In genomic region chr7:117262546-117262945, GRCh38 we compare ENCODE assay signal across 29 cellular contexts.
"Had no signal": no experiment of that assay in that cellular context is flagged by ENCODE, and none has a peak within 500 bp of the region (broad histone marks: within the 10 kb centered on the region; RNA-seq: fewer than 3 reads in every experiment).

No MANE protein-coding gene starts in this region.

- H2AFZ ChIP-seq: neural progenitor cell, parathyroid adenoma had no signal

- H3K4me1 ChIP-seq: left lung, lower lobe of right lung, neural progenitor cell, parathyroid adenoma, psoas muscle, right lobe of liver, stomach, testis, thyroid gland, transverse colon, upper lobe of left lung, vagina had no signal

- H3K27ac ChIP-seq: left lung, lower lobe of right lung, neural progenitor cell, neutrophil, parathyroid adenoma, psoas muscle, right lobe of liver, stomach, testis, thyroid gland, transverse colon, upper lobe of left lung, vagina had no signal

- H3K27me3 ChIP-seq: left lung, neural progenitor cell, right lobe of liver, stomach, testis, thyroid gland, upper lobe of left lung, vagina had no signal

- H3K9ac ChIP-seq: neural progenitor cell, parathyroid adenoma had no signal

- H3K4me3 ChIP-seq: left lung, lower lobe of right lung, neural progenitor cell, psoas muscle, right lobe of liver, smooth muscle cell, stomach, testis, thyroid gland, transverse colon, upper lobe of left lung, vagina had no signal

- H3K4me1 Mint-ChIP-seq: mesothelial cell of epicardium; naive B cell; natural killer cell; nephron progenitor cell; neural progenitor cell; stimulated activated memory B cell treated with anti-CD40 and anti-IgM and Interleukin-4, amounts not matched to agents 10 μg/mL and 1 μg/mL and 100 μg/mL, for 72 hours had no signal

- H3K79me2 ChIP-seq: parathyroid adenoma had no signal

- H3K9me3 ChIP-seq: left lung, lower lobe of right lung, neutrophil, psoas muscle, right lobe of liver, testis, thyroid gland, transverse colon, upper lobe of left lung, vagina had no signal

- DNase-seq: hippocampal formation; kidney; left colon; left lung; lower lobe of right lung; mesendoderm; naive B cell; natural killer cell; nephron progenitor cell; occipital lobe; psoas muscle; right lobe of liver; stimulated activated CD4-positive, alpha-beta T cell treated with anti-CD3 and anti-CD28 coated beads, Interleukin-1b, Interleukin-23, amount 100 ng/mL, for 48 hours; stimulated activated CD4-positive, alpha-beta T cell treated with anti-CD3 and anti-CD28 coated beads, Interleukin-2, amount 100 ng/mL, for 48 hours; stimulated activated CD4-positive, alpha-beta T cell treated with anti-CD3 and anti-CD28 coated beads, Interleukin-4, amount 100 ng/mL, for 4 hours; stimulated activated CD8-positive, alpha-beta memory T cell treated with anti-CD3 and anti-CD28 coated beads, Interleukin-4, amount 100 ng/mL, for 48 hours; stimulated activated naive CD8-positive, alpha-beta T cell treated with anti-CD3 and anti-CD28 coated beads, Interleukin-15, Interleukin-2, amounts not matched to agents 100 U/mL and 50 U/mL, for 24 hours; stomach; testis; thyroid gland; transverse colon; upper lobe of left lung had no signal

- H3K36me3 ChIP-seq: left lung, lower lobe of right lung, neural progenitor cell, neutrophil, right lobe of liver, stomach, thyroid gland, transverse colon, upper lobe of left lung, vagina had no signal

- H3K27ac Mint-ChIP-seq: mesothelial cell of epicardium; naive B cell; natural killer cell; nephron progenitor cell; neural progenitor cell; stimulated activated memory B cell treated with anti-CD40 and anti-IgM and Interleukin-4, amounts not matched to agents 10 μg/mL and 1 μg/mL and 100 μg/mL, for 72 hours had no signal

- H3K9me3 Mint-ChIP-seq: natural killer cell; stimulated activated memory B cell treated with anti-CD40 and anti-IgM and Interleukin-4, amounts not matched to agents 10 μg/mL and 1 μg/mL and 100 μg/mL, for 72 hours had no signal

- H3K36me3 Mint-ChIP-seq: mesothelial cell of epicardium; naive B cell; natural killer cell; neural progenitor cell; stimulated activated memory B cell treated with anti-CD40 and anti-IgM and Interleukin-4, amounts not matched to agents 10 μg/mL and 1 μg/mL and 100 μg/mL, for 72 hours had no signal

- H3K4me3 Mint-ChIP-seq: mesothelial cell of epicardium; naive B cell; natural killer cell; nephron progenitor cell; neural progenitor cell; stimulated activated memory B cell treated with anti-CD40 and anti-IgM and Interleukin-4, amounts not matched to agents 10 μg/mL and 1 μg/mL and 100 μg/mL, for 72 hours had no signal

- H3K4me2 ChIP-seq: neural progenitor cell, smooth muscle cell had no signal

- ATAC-seq: left colon; left lung; lower lobe of right lung; natural killer cell; psoas muscle; right lobe of liver; stimulated activated memory B cell treated with anti-CD40 and anti-IgM and Interleukin-4, amounts not matched to agents 10 μg/mL and 1 μg/mL and 100 μg/mL, for 72 hours; stimulated activated naive CD8-positive, alpha-beta T cell treated with anti-CD3 and anti-CD28 coated beads, Interleukin-15, Interleukin-2, amounts not matched to agents 100 U/mL and 50 U/mL, for 24 hours had no signal
